Comparison of ENCODE assay signal across 2 cellular contexts in genomic region chr22:34333285-34333684, GRCh38.
TF ChIP-seq lines count a peak whose summit lies in the region.

No MANE protein-coding gene starts in this region.

TF ChIP-seq in GM23338, 12 proteins besides CTCF, POLR2A, EP300 and RAD21 (continued from another document):
- TF ChIP-seq REST (IDR thresholded peaks at IDR 0.05; ENCODE audit: unreplicated experiment) = no peak
- no peak for TF ChIP-seq ETS1 (IDR thresholded peaks at IDR 0.05)
- TF ChIP-seq NANOG (IDR thresholded peaks at IDR 0.05; ENCODE audit: borderline replicate concordance) = no peak
- no peak for TF ChIP-seq ZNF114 (CRISPR knock-in tag; IDR thresholded peaks at IDR 0.05)
- TF ChIP-seq ZNF462 (CRISPR knock-in tag; IDR thresholded peaks at IDR 0.05) = no peak
- no peak for TF ChIP-seq JUNB (IDR thresholded peaks at IDR 0.05; ENCODE audit: unreplicated experiment)
- TF ChIP-seq STAT1 (IDR thresholded peaks at IDR 0.05; ENCODE audit: unreplicated experiment) = no peak
- no peak for TF ChIP-seq CREB1 (CRISPR knock-in tag; IDR thresholded peaks at IDR 0.05; ENCODE audit: low read depth)

TF ChIP-seq in H1, 55 proteins besides CTCF, POLR2A, EP300 and RAD21 (continued from another document):
- TF ChIP-seq BACH1 (IDR thresholded peaks at IDR 0.05; ENCODE audit: low read length) = no peak
- no peak for TF ChIP-seq HDAC6 (IDR thresholded peaks at IDR 0.05; ENCODE audit: low read depth, low read length)
- no peak for TF ChIP-seq BRCA1 (IDR thresholded peaks at IDR 0.05; ENCODE audit: low read depth, low read length)
- no peak for TF ChIP-seq TAF1 (IDR thresholded peaks at IDR 0.05; ENCODE audit: low read depth, low read length)
- TF ChIP-seq ATF3 (IDR thresholded peaks at IDR 0.05; ENCODE audit: insufficient read depth, low read depth, low read length) = no peak
- TF ChIP-seq NRF1 (IDR thresholded peaks at IDR 0.05; ENCODE audit: low read depth, low read length) = no peak
- no peak for TF ChIP-seq HDAC2 (IDR thresholded peaks at IDR 0.05; ENCODE audit: borderline replicate concordance in 1 of 2, low read depth in 2 of 2, low read length in 2 of 2)
- no peak for TF ChIP-seq PHF8 (conservative IDR thresholded peaks at IDR 0.05; ENCODE audit: low read depth, low read length)
- TF ChIP-seq CHD7 (IDR thresholded peaks at IDR 0.05; ENCODE audit: insufficient replicate concordance, low read length) = no peak
- no peak for TF ChIP-seq TAF7 (optimal IDR thresholded peaks at IDR 0.05; ENCODE audit: borderline replicate concordance, low read depth, low read length)
- no peak for TF ChIP-seq SUZ12 (IDR thresholded peaks at IDR 0.05; ENCODE audit: low read length)
- no peak for TF ChIP-seq MAX (IDR thresholded peaks at IDR 0.05)
